10 cellular contexts compared by ENCODE assay signal in the genomic region with DNA sequence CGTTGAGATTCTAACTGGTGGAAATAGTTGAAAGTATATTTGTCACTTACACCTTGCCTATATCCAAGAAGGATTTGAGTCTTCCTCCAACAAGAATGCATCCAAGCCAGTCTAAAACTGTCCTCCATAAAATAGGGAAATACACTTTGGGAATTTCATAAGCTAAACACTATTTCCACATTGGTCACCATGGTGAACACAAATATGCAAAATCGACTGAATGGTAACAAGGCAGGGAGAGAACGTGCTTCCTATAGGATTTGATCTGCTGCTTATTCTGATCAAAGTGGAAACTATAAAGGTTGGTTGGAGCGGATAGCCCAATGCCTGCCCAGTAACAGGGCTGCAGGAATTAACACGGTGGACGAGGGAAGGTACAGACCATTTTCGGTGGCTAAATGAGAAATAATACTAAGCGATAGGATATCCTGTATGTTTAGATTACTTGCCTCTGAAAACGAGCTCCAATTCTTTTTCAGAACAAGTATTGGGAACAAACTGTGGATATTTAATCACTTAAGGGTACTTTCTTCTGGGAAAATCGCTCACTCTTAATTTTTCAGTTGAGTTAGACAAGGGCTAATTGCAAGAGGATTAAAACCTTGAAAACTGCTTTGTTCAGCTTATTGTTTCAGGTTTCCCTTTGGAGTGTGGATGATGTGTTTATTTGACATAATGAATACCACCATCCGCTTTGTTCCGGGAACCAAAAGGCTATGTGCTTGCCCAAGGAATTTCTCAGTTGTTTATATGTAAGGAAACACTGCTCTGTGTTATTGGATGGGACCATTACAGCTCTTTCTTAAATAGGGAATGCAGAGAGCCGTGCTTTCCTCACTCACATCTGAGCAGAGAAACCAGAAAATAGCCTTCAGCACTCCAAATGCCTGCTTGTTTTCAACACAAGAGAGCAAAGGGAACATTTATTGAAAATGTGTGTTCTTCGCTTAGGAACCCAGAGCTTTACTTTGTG.
DNase-seq lines count a peak whose midpoint lies in the region; ATAC-seq and TF ChIP-seq lines count a peak whose summit lies in the region.
"Had no signal": no experiment of that assay in that cellular context is flagged by ENCODE, and none has a peak within 500 bp of the region (broad histone marks: within the 10 kb centered on the region; RNA-seq: fewer than 3 reads in every experiment).

No MANE protein-coding gene starts in this region.

- CTCF ChIA-PET in A673 (lab: Charles Lee), result no interaction called here

- POLR2A ChIA-PET in A673 (lab: Charles Lee; ENCODE audit: low non-redundant PET), result no interaction called here

- WGBS in lung, 2 donors, result 54 to 66% methylated on average over 14 of the region's 14 CpGs
- WGBS in spleen, 5 donors, result 63 to 78% (median 75%) methylated on average over 14 of the region's 14 CpGs
- WGBS in lower leg skin, 2 donors, result 50 to 60% methylated on average over 14 of the region's 14 CpGs

- no peaks in the 10 kb centered on the region for H3K9me3 ChIP-seq in HUES6 (ENCODE audit: control insufficient read depth, insufficient read depth, low read depth, low read length)
- H3K9me3 ChIP-seq in lung (ENCODE audit: control insufficient read depth in 2 of 2, insufficient read depth in 1 of 2, low read length in 1 of 2), result no peaks in the 10 kb centered on the region
- H3K9me3 ChIP-seq in spleen, result no peaks in the 10 kb centered on the region
- no peaks in the 10 kb centered on the region for H3K9me3 ChIP-seq in A673 (ENCODE audit: low read depth, low read length, poor library complexity, severe bottlenecking)

- TF ChIP-seq CTCF in lung (IDR thresholded peaks at IDR 0.05; ENCODE audit: control extremely low read depth, extremely low read depth), result no peak
- TF ChIP-seq CTCF in spleen (IDR thresholded peaks at IDR 0.05 in 8 of 11, conservative IDR thresholded peaks at IDR 0.05 in 3 of 11), result no peak
- no peak for TF ChIP-seq CTCF in lower leg skin (IDR thresholded peaks at IDR 0.05)
- TF ChIP-seq CTCF in A673 (conservative IDR thresholded peaks at IDR 0.05; ENCODE audit: low read depth, low read length), result no peak

- H3K4me1 ChIP-seq in HUES6 (ENCODE audit: control insufficient read depth, insufficient read depth, low read length) (peaks cover 33% of the 10 kb centered on the region), lung (ENCODE audit: control insufficient read depth in 2 of 2, insufficient read depth in 2 of 2, low read length in 2 of 2) (peaks cover 0 to 2% of the 10 kb centered on the region in 2 donors), spleen (peaks cover 0 to 23% (median 10%) of the 10 kb centered on the region in 6 donors), A673 (ENCODE audit: insufficient read depth, low read length, poor library complexity, severe bottlenecking) (peaks cover 35% of the 10 kb centered on the region)

- H3K27me3 ChIP-seq in HUES6 (ENCODE audit: control insufficient read depth, insufficient read depth, low read length) (no peaks in the 10 kb centered on the region), lung (ENCODE audit: control insufficient read depth, insufficient read depth) (no peaks in the 10 kb centered on the region), spleen (replicated peaks in 1 of 7) (peaks cover 0 to 14% (median 0%) of the 10 kb centered on the region in 7 donors), A673 (replicated peaks; ENCODE audit: insufficient read depth, low read depth, low read length, poor library complexity) (no peaks in the 10 kb centered on the region)

- intact Hi-C loops in spleen (cut with DNase I; ENCODE audit: low total_unique reads), result no loop called here
- intact Hi-C loops in lower leg skin (cut with DNase I; ENCODE audit: low total_unique reads), result no loop called here
- intact Hi-C loops in A673 (cut with micrococcal nuclease; ENCODE audit: unreplicated experiment), result no loop called here

- no peak for ATAC-seq in lung (ENCODE audit: insufficient read depth, low FRiP score)
- ATAC-seq: K562 had no signal

- DNase-seq in dedifferentiated amniotic fluid mesenchymal stem cell (ENCODE audit: extremely low spot score), result peak; percentile 48
- no peak for DNase-seq in lung (ENCODE audit: low spot score)
- no peak for DNase-seq in spleen
- no peak for DNase-seq in lower leg skin (ENCODE audit: low spot score in 2 of 2)
- DNase-seq in NCI-H2107 (lab: John Stamatoyannopoulos, UW), result no peak
- no peak for DNase-seq in A673 (ENCODE audit: low spot score)
- no peak for DNase-seq in activated T-cell treated with anti-CD3 and anti-CD28 coated beads for 4 hours
- DNase-seq: activated CD4-positive, CD25-positive, alpha-beta regulatory T cell treated with anti-CD3 and anti-CD28 coated beads, Interleukin-2, amount 50 U/mL, for 72 hours had no signal

- no TSS peak for BruUV-seq in A673 (replicated peaks; lab: Mats Ljungman, UMichigan)

- H3K27ac ChIP-seq in HUES6 (ENCODE audit: low read depth, low read length), result peak overlapping the region; percentile 60; the same call in 1 of the 2 replicates
- H3K27ac ChIP-seq in lung (ENCODE audit: low read depth in 1 of 2, low read length in 1 of 2), result peak overlapping the region; percentile 48 to 73
- peak overlapping the region; percentile 7 to 71 (median 64) for H3K27ac ChIP-seq in spleen
- no peak overlapping the region for H3K27ac ChIP-seq in A673 (ENCODE audit: low read depth, low read length, poor library complexity, severe bottlenecking)

- no peak overlapping the region for H3K4me3 ChIP-seq in HUES6 (ENCODE audit: low read depth, low read length)
- H3K4me3 ChIP-seq in lung, result no peak overlapping the region
- no peak overlapping the region for H3K4me3 ChIP-seq in spleen
- no peak overlapping the region for H3K4me3 ChIP-seq in lower leg skin (ENCODE audit: low read depth, poor library complexity, severe bottlenecking)
- no peak overlapping the region for H3K4me3 ChIP-seq in A673 (ENCODE audit: low read depth, low read length, poor library complexity, severe bottlenecking)
- H3K4me3 ChIP-seq: K562 had no signal

- H3K36me3 ChIP-seq in HUES6 (ENCODE audit: control insufficient read depth, insufficient read depth, low read length), result no peaks in the 10 kb centered on the region
- H3K36me3 ChIP-seq in lung (ENCODE audit: control insufficient read depth in 2 of 2, insufficient read depth in 2 of 2, low read length in 2 of 2), result no peaks in the 10 kb centered on the region
- no peaks in the 10 kb centered on the region for H3K36me3 ChIP-seq in spleen
- no peaks in the 10 kb centered on the region for H3K36me3 ChIP-seq in A673 (ENCODE audit: insufficient read depth, low read length, poor library complexity, severe bottlenecking)

- peak overlapping the region; percentile 6 for H3K9ac ChIP-seq in HUES6 (ENCODE audit: low read length)

- TF ChIP-seq POLR2A in spleen (IDR thresholded peaks at IDR 0.05) (no peak), lower leg skin (IDR thresholded peaks at IDR 0.05) (no peak)
